ENCODE assay signal across 4 cellular contexts in genomic region chr11:19246816-19247215, GRCh38. TPM values are rescaled to one million over a fixed set of nuclear protein-coding genes. Genes with fewer than 3 reads are reported as not detected.
"Had no signal": no experiment of that assay in that cellular context is flagged by ENCODE, and none has a peak within 500 bp of the region (broad histone marks: within the 10 kb centered on the region; RNA-seq: fewer than 3 reads in every experiment).

No MANE protein-coding gene starts in this region.

- DNase-seq: GDM1, GF-D8 had no signal

- H3K4me3 ChIP-seq: GM12878 had no signal

RNA-seq across cellular contexts. Expression of gene CSRP3, which starts 45.0 kb away (rescaled TPM):
- total RNA-seq: G401, GM12878 had no signal
- polyA plus RNA-seq: GM12878 had no signal
